9 cellular contexts compared by ENCODE assay signal in genomic region chr2:43142921-43143438, GRCh38.
DNase-seq lines count a peak whose midpoint lies in the region; ATAC-seq, FAIRE-seq and TF ChIP-seq lines count a peak whose summit lies in the region.
"Had no signal": no experiment of that assay in that cellular context is flagged by ENCODE, and none has a peak within 500 bp of the region (broad histone marks: within the 10 kb centered on the region; RNA-seq: fewer than 3 reads in every experiment).

No MANE protein-coding gene starts in this region.

- no peak for TF ChIP-seq EP300 in H1 (IDR thresholded peaks at IDR 0.05; ENCODE audit: borderline replicate concordance in 1 of 2, low read depth in 2 of 2, low read length in 2 of 2)

- H3K36me3 ChIP-seq in SJCRH30 (no peaks in the 10 kb centered on the region), H1 (ENCODE audit: control insufficient read depth in 2 of 4, insufficient read depth in 4 of 4, low read length in 3 of 4) (no peaks in the 10 kb centered on the region)
- H3K36me3 ChIP-seq: BLaER1 treated with 17β-estradiol and CSF1 and Interleukin-3, amounts not matched to agents 10 nM and 100 nM had no signal

- no peak overlapping the region for H2BK5ac ChIP-seq in H1 (ENCODE audit: low read depth, low read length)

- H3K27ac ChIP-seq in SJCRH30 (no peak overlapping the region), H1 (ENCODE audit: low read depth, low read length) (no peak overlapping the region)
- H3K27ac ChIP-seq: BLaER1 treated with 17β-estradiol and CSF1 and Interleukin-3, amounts not matched to agents 10 nM and 100 nM had no signal

- no peak overlapping the region for H3K14ac ChIP-seq in H1 (ENCODE audit: insufficient read length)

- H3K4ac ChIP-seq in H1 (replicated peaks; ENCODE audit: insufficient read length, low read depth, low read length) = peak overlapping the region; percentile 3

- H3K4me3 ChIP-seq in SJCRH30 = no peak overlapping the region
- no peak overlapping the region for H3K4me3 ChIP-seq in H1 (ENCODE audit: extremely low read depth in 1 of 4, insufficient read depth in 2 of 4, low read depth in 3 of 4, low read length in 4 of 4)
- H3K4me3 ChIP-seq: BLaER1 treated with 17β-estradiol and CSF1 and Interleukin-3, amounts not matched to agents 10 nM and 100 nM had no signal

- peak; percentile 34 to 56; a peak in 2 of 4 replicates for TF ChIP-seq RAD21 in H1 (IDR thresholded peaks at IDR 0.05 in 1 of 2, conservative IDR thresholded peaks at IDR 0.05 in 1 of 2; ENCODE audit: low read depth in 2 of 2, low read length in 2 of 2)

- POLR2A ChIA-PET in H1 (lab: Charles Lee; ENCODE audit: partially characterized antibody) = no interaction called here

- intact Hi-C loops in activated naive CD4-positive, alpha-beta T cell treated with anti-CD3 and anti-CD28 coated beads for 36 hours (cut with micrococcal nuclease) = no loop called here

- TF ChIP-seq CTCF in H1 (IDR thresholded peaks at IDR 0.05; ENCODE audit: control extremely low read depth in 1 of 3, insufficient read depth in 1 of 3, low read depth in 1 of 3, low read length in 3 of 3) = peak; percentile 14 to 48 (median 42); a peak in 3 of 4 replicates

- H4K5ac ChIP-seq in H1 (ENCODE audit: insufficient read length, low read depth, low read length) = no peak overlapping the region

- no peak overlapping the region for H2AFZ ChIP-seq in H1 (ENCODE audit: low read length)

- no peaks in the 10 kb centered on the region for H3K27me3 ChIP-seq in SJCRH30
- no peaks in the 10 kb centered on the region for H3K27me3 ChIP-seq in H1 (replicated peaks in 1 of 4; ENCODE audit: control insufficient read depth in 3 of 4, extremely low read depth in 1 of 4, insufficient read depth in 3 of 4, low read length in 3 of 4)
- H3K27me3 ChIP-seq: BLaER1 treated with 17β-estradiol and CSF1 and Interleukin-3, amounts not matched to agents 10 nM and 100 nM had no signal

- no peaks in the 10 kb centered on the region for H3K79me2 ChIP-seq in H1 (ENCODE audit: control insufficient read depth in 1 of 2, insufficient read depth in 2 of 2, low read length in 2 of 2)

- no peak overlapping the region for H2BK15ac ChIP-seq in H1 (ENCODE audit: low read length)

- no peaks in the 10 kb centered on the region for H3K27me3 Mint-ChIP-seq in activated naive CD4-positive, alpha-beta T cell treated with anti-CD3 and anti-CD28 coated beads for 36 hours (ENCODE audit: low read depth)
- no peaks in the 10 kb centered on the region for H3K27me3 Mint-ChIP-seq in stimulated activated naive CD8-positive, alpha-beta T cell treated with anti-CD3 and anti-CD28 coated beads, Interleukin-15, Interleukin-2, amounts not matched to agents 100 ng/mL and 50 ng/mL, for 24 hours

- H3K79me1 ChIP-seq in H1 (ENCODE audit: low read depth, low read length) = no peaks in the 10 kb centered on the region

- H3K23ac ChIP-seq in H1 (ENCODE audit: insufficient read length) = no peak overlapping the region

- no peaks in the 10 kb centered on the region for H4K20me1 ChIP-seq in H1 (replicated peaks in 1 of 2; ENCODE audit: control insufficient read depth in 1 of 2, insufficient read depth in 2 of 2, low read length in 2 of 2)
- H4K20me1 ChIP-seq: BLaER1 treated with 17β-estradiol and CSF1 and Interleukin-3, amounts not matched to agents 10 nM and 100 nM had no signal

- H3K4me3 Mint-ChIP-seq in activated naive CD4-positive, alpha-beta T cell treated with anti-CD3 and anti-CD28 coated beads for 36 hours = peak overlapping the region; percentile 75
- peak overlapping the region; percentile 82 for H3K4me3 Mint-ChIP-seq in stimulated activated naive CD8-positive, alpha-beta T cell treated with anti-CD3 and anti-CD28 coated beads, Interleukin-15, Interleukin-2, amounts not matched to agents 100 ng/mL and 50 ng/mL, for 24 hours

- no peaks in the 10 kb centered on the region for H3K4me1 ChIP-seq in SJCRH30
- H3K4me1 ChIP-seq in H1 (replicated peaks in 1 of 4; ENCODE audit: control insufficient read depth in 3 of 4, insufficient read depth in 4 of 4, low read length in 3 of 4) = peaks cover 2 to 10% (median 5%) of the 10 kb centered on the region in 4 experiments; a peak in 5 of 7 replicates

- H3K9me3 ChIP-seq in SJCRH30 (replicated peaks) (no peaks in the 10 kb centered on the region; the same call in 1 of the 2 replicates), H1 (ENCODE audit: insufficient read depth in 2 of 2, low read depth in 1 of 2, low read length in 1 of 2) (no peaks in the 10 kb centered on the region)
- H3K9me3 ChIP-seq: BLaER1 treated with 17β-estradiol and CSF1 and Interleukin-3, amounts not matched to agents 10 nM and 100 nM had no signal

- 94% methylated on average over 7 of the region's 7 CpGs; no CpG with 5 or more reads in 1 of the 2 experiments for WGBS in H1 (ENCODE audit: extremely low coverage in 1 of 2, insufficient coverage in 1 of 2, insufficient read length in 1 of 2, insufficient replicate concordance in 2 of 2, low coverage in 1 of 2, low lambda C conversion rate in 2 of 2, missing lambda C conversion rate in 1 of 2), 2 experiments

- peaks cover 66% of the 10 kb centered on the region for H3K4me1 Mint-ChIP-seq in activated naive CD4-positive, alpha-beta T cell treated with anti-CD3 and anti-CD28 coated beads for 36 hours (ENCODE audit: low read depth)
- H3K4me1 Mint-ChIP-seq in stimulated activated naive CD8-positive, alpha-beta T cell treated with anti-CD3 and anti-CD28 coated beads, Interleukin-15, Interleukin-2, amounts not matched to agents 100 ng/mL and 50 ng/mL, for 24 hours (ENCODE audit: low read depth) = peaks cover 54% of the 10 kb centered on the region

- no peak overlapping the region for H3K56ac ChIP-seq in H1 (replicated peaks; ENCODE audit: insufficient read length, low read depth, low read length)

- H2BK120ac ChIP-seq in H1 (replicated peaks; ENCODE audit: low read depth, low read length) = no peak overlapping the region

- no peak overlapping the region for H4K91ac ChIP-seq in H1 (replicated peaks; ENCODE audit: insufficient read length, low read length)

- H3K9me3 Mint-ChIP-seq in activated naive CD4-positive, alpha-beta T cell treated with anti-CD3 and anti-CD28 coated beads for 36 hours = no peaks in the 10 kb centered on the region
- H3K9me3 Mint-ChIP-seq in stimulated activated naive CD8-positive, alpha-beta T cell treated with anti-CD3 and anti-CD28 coated beads, Interleukin-15, Interleukin-2, amounts not matched to agents 100 ng/mL and 50 ng/mL, for 24 hours = no peaks in the 10 kb centered on the region

- H3K4me2 ChIP-seq in H1 (ENCODE audit: insufficient read depth in 1 of 2, low read depth in 2 of 2, low read length in 2 of 2) = no peak overlapping the region
- H3K4me2 ChIP-seq: BLaER1 treated with 17β-estradiol and CSF1 and Interleukin-3, amounts not matched to agents 10 nM and 100 nM had no signal

- H2BK20ac ChIP-seq in H1 (ENCODE audit: low read length) = no peak overlapping the region

- no peak overlapping the region for H2AK5ac ChIP-seq in H1 (ENCODE audit: low read depth, low read length)

- no peak overlapping the region for H3K9ac ChIP-seq in H1 (replicated peaks in 1 of 4; ENCODE audit: extremely low read depth in 1 of 4, low read depth in 3 of 4, low read length in 3 of 4)
- H3K9ac ChIP-seq: BLaER1 treated with 17β-estradiol and CSF1 and Interleukin-3, amounts not matched to agents 10 nM and 100 nM had no signal

- TF ChIP-seq POLR2A in H1 (IDR thresholded peaks at IDR 0.05; ENCODE audit: control extremely low read depth in 1 of 2, low read depth in 2 of 2, low read length in 2 of 2) = no peak

- H2BK12ac ChIP-seq in H1 (ENCODE audit: low read depth, low read length) = no peak overlapping the region

- peak; percentile 78 for DNase-seq in activated naive CD4-positive, alpha-beta T cell treated with anti-CD3 and anti-CD28 coated beads for 36 hours
- DNase-seq in activated naive CD4-positive, alpha-beta T cell treated with Interleukin-2 at 50 U/mL for 16 hours = no peak
- DNase-seq in SJCRH30 = peak; percentile 40 to 57
- no peak for DNase-seq in H1 (ENCODE audit: low read depth in 1 of 2, low spot score in 2 of 2)
- no peak for DNase-seq in NCI-H187 (lab: John Stamatoyannopoulos, UW)
- DNase-seq in UCSD-AML1 (lab: John Stamatoyannopoulos, UW; ENCODE audit: unreplicated experiment) = no peak

- H4K8ac ChIP-seq in H1 (ENCODE audit: extremely low read depth, insufficient read depth, low read length) = peak overlapping the region; percentile 29; the same call in 1 of the 2 replicates

- peaks cover 2% of the 10 kb centered on the region for H3K36me3 Mint-ChIP-seq in activated naive CD4-positive, alpha-beta T cell treated with anti-CD3 and anti-CD28 coated beads for 36 hours (ENCODE audit: low read depth)
- peaks cover 3% of the 10 kb centered on the region for H3K36me3 Mint-ChIP-seq in stimulated activated naive CD8-positive, alpha-beta T cell treated with anti-CD3 and anti-CD28 coated beads, Interleukin-15, Interleukin-2, amounts not matched to agents 100 ng/mL and 50 ng/mL, for 24 hours (ENCODE audit: low read depth)

- CTCF ChIA-PET in activated naive CD4-positive, alpha-beta T cell treated with anti-CD3 and anti-CD28 coated beads for 36 hours (lab: Charles Lee) = interaction anchor here (1.0 to 1.8 kb wide), 4 partner anchors 53 to 86 kb away, joined by 3 to 8 read pairs (median 5); no protein-coding TSS in a partner anchor
- CTCF ChIA-PET in H1 (lab: Charles Lee; ENCODE audit: partially characterized antibody) = no interaction called here

- ATAC-seq in GM19397 (IDR thresholded peaks at IDR 0.05; ENCODE audit: unreplicated experiment) = no peak

- H3K23me2 ChIP-seq in H1 (ENCODE audit: low read depth, low read length) = no peaks in the 10 kb centered on the region; the same call in none of the 2 replicates

- FAIRE-seq in H1 (lab: Jason Lieb, UNC) = no peak

- H3K27ac Mint-ChIP-seq in activated naive CD4-positive, alpha-beta T cell treated with anti-CD3 and anti-CD28 coated beads for 36 hours = peak overlapping the region; percentile 71
- peak overlapping the region; percentile 84 for H3K27ac Mint-ChIP-seq in stimulated activated naive CD8-positive, alpha-beta T cell treated with anti-CD3 and anti-CD28 coated beads, Interleukin-15, Interleukin-2, amounts not matched to agents 100 ng/mL and 50 ng/mL, for 24 hours

- H3K18ac ChIP-seq in H1 (ENCODE audit: extremely low read depth, low read length) = no peak overlapping the region

TF ChIP-seq in H1, 55 proteins besides CTCF, POLR2A, EP300 and RAD21 (continues in another document):
- TF ChIP-seq BCL11A (IDR thresholded peaks at IDR 0.05; ENCODE audit: low read depth in 2 of 2, low read length in 2 of 2) (no peak), USF2 (IDR thresholded peaks at IDR 0.05; ENCODE audit: low read length) (peak; percentile 42; the same call in 1 of the 2 replicates), JUND (IDR thresholded peaks at IDR 0.05; ENCODE audit: low read length) (no peak), CTBP2 (IDR thresholded peaks at IDR 0.05; ENCODE audit: borderline replicate concordance, insufficient read depth, insufficient read length, low read length) (no peak)

Comparison
In these comparisons a context has a peak if more than half of its experiments do, and no peak if none do; other contexts are left out.
1. DNase-seq: peak in activated naive CD4-positive, alpha-beta T cell treated with anti-CD3 and anti-CD28 coated beads for 36 hours (single experiment) and SJCRH30 (2 of 2); none in activated naive CD4-positive, alpha-beta T cell treated with Interleukin-2 at 50 U/mL for 16 hours (single experiment), H1 (0 of 2), NCI-H187 (0 of 2) and UCSD-AML1 (single experiment).